ENCODE assay signal across 8 cellular contexts in the genomic region with DNA sequence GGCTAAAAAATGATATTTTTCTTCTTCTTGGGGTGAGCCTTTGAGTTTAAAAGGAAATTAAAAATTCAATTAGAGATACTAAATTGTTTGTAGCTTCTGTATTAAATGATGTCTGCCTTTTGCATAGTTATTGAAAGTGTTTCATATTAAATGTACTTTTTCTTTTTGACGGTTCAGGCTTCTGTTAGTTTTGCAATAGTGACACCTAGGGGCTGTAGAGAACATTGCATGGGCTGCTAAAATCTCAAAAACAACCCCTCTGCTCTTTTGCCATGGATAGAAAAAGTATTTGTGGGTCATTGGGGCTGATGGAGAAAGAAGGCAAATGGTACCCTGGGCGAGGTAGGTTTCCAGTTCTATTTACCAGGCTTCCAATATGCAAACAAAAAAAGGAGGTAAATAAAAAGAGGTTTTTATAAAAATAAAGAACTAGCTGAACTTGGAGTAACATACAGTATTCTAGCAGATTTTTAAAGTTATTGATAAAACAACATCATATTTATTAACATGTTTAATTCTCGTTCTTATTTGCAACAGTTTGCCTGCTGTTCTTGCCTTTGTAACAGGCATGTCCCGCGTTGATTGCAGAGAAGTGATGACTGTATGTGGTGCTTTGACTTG.
DNase-seq lines count a peak whose midpoint lies in the region; ATAC-seq and TF ChIP-seq lines count a peak whose summit lies in the region.

No MANE protein-coding gene starts in this region.

- DNase-seq in stimulated activated CD4-positive, alpha-beta T cell treated with anti-CD3 and anti-CD28 coated beads, Interleukin-4, amount 100 ng/mL, for 24 hours = peak; percentile 25
- no peak for DNase-seq in stimulated activated CD4-positive, alpha-beta T cell treated with anti-CD3 and anti-CD28 coated beads, Interleukin-12 subunit alpha, Interleukin-12 subunit beta, amount 100 ng/mL, for 4 hours
- DNase-seq in NCI-H146 (lab: John Stamatoyannopoulos, UW) (peak; percentile 27), T-cell (peak in 15 of 34 experiments; percentile 4 to 29 (median 11)), fibroblast of peridontal ligament (ENCODE audit: extremely low read depth) (peak; percentile 82), osteocyte (ENCODE audit: extremely low spot score, unreplicated experiment) (no peak), HuH-7.5 (ENCODE audit: low spot score) (no peak)

- peak; percentile 93 for TF ChIP-seq CTCF in osteocyte (IDR thresholded peaks at IDR 0.05)

- ATAC-seq in T-cell (replicated peaks in 1 of 4) (peak in 3 of 4 experiments; percentile 26 to 50 (median 46)), GM19023 (IDR thresholded peaks at IDR 0.05; ENCODE audit: unreplicated experiment) (no peak)

- POLR2A ChIA-PET in T-cell (lab: Charles Lee) = interaction anchor here (0.6 to 1.3 kb wide), 4 partner anchors 14 to 940 kb away, joined by 3 to 7 read pairs (median 3); a partner anchor contains a TSS

- no peak overlapping the region for H3K27ac Mint-ChIP-seq in T-cell
- H3K27ac Mint-ChIP-seq in osteocyte (ENCODE audit: unreplicated experiment) = no peak overlapping the region

- no peaks in the 10 kb centered on the region for H3K27me3 Mint-ChIP-seq in T-cell
- H3K27me3 Mint-ChIP-seq in osteocyte (ENCODE audit: unreplicated experiment) = no peaks in the 10 kb centered on the region

- H3K9me3 Mint-ChIP-seq in T-cell = no peaks in the 10 kb centered on the region
- no peaks in the 10 kb centered on the region for H3K9me3 Mint-ChIP-seq in osteocyte (ENCODE audit: unreplicated experiment)

- H3K36me3 Mint-ChIP-seq in T-cell (no peaks in the 10 kb centered on the region), osteocyte (ENCODE audit: unreplicated experiment) (no peaks in the 10 kb centered on the region)

- peaks cover 19 to 28% (median 24%) of the 10 kb centered on the region in 3 donors for H3K4me1 Mint-ChIP-seq in T-cell
- H3K4me1 Mint-ChIP-seq in osteocyte (ENCODE audit: unreplicated experiment) = peaks cover 40% of the 10 kb centered on the region

- CTCF ChIA-PET in T-cell (lab: Charles Lee) = interaction anchor here (0.6 to 5.9 kb wide), 33 partner anchors 12 to 1435 kb away, joined by 3 to 63 read pairs (median 3); a partner anchor contains a TSS

- H3K4me3 Mint-ChIP-seq in T-cell (no peak overlapping the region), osteocyte (ENCODE audit: unreplicated experiment) (no peak overlapping the region)

Comparison
In these comparisons a context has a peak if more than half of its experiments do, and no peak if none do; other contexts are left out.
1. DNase-seq: peak in stimulated activated CD4-positive, alpha-beta T cell treated with anti-CD3 and anti-CD28 coated beads, Interleukin-4, amount 100 ng/mL, for 24 hours (single experiment), NCI-H146 (single experiment) and fibroblast of peridontal ligament (single experiment); none in stimulated activated CD4-positive, alpha-beta T cell treated with anti-CD3 and anti-CD28 coated beads, Interleukin-12 subunit alpha, Interleukin-12 subunit beta, amount 100 ng/mL, for 4 hours (single experiment), osteocyte (single experiment) and HuH-7.5 (single experiment).